ENCODE assay signal across 11 cellular contexts in the genomic region with DNA sequence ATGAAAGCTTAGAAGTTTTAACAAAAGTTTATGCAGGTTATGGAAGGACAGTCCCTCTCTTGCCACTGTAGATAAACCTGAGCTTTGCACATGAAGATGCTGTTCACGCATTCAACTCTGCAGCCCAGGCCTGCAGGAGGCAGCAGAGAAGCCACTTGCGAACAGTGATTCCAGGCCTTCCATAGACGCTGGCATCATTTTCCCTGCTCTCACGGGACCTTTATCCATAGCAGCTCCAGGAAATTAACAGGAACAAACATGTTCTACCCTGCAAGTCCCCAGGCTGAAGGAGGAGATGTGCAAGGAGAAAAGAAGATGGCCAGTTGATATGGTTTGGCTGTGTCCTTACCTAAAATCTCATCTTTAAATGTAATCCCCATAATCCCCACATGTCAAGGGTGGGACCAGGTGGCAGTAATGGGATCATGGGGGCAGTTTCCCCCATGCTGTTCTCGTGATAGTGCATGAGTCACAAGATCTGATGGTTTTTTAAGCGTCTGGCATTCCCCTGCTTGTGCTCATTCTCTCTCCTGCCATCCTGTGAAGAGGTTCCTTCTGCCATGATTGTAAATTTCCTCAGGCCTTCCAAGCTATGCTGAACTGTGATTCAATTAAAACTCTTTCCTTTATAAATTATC. TPM values are rescaled to one million over a fixed set of nuclear protein-coding genes. Genes with fewer than 3 reads are reported as not detected.
A peak's percentile ranks its signal among the peaks of the same experiment; 100 is the strongest.
DNase-seq lines count a peak whose midpoint lies in the region; ATAC-seq, FAIRE-seq and TF ChIP-seq lines count a peak whose summit lies in the region.
"Had no signal": no experiment of that assay in that cellular context is flagged by ENCODE, and none has a peak within 500 bp of the region (broad histone marks: within the 10 kb centered on the region; RNA-seq: fewer than 3 reads in every experiment).

No MANE protein-coding gene starts in this region.

- no peak overlapping the region for H3K9ac ChIP-seq in HepG2 (ENCODE audit: insufficient read depth, low read depth, low read length)
- no peak overlapping the region for H3K9ac ChIP-seq in OCI-LY3 (ENCODE audit: low read length)

- POLR2A ChIA-PET in HepG2 (lab: Yijun Ruan, JAX) = no interaction called here

- H3K79me2 ChIP-seq in HepG2 (ENCODE audit: insufficient read depth, low read length) = no peaks in the 10 kb centered on the region
- H3K79me2 ChIP-seq in OCI-LY3 (ENCODE audit: low read length) = no peaks in the 10 kb centered on the region

- peak; percentile 81 for ATAC-seq in HepG2
- no peak for ATAC-seq in right lobe of liver
- no peak for ATAC-seq in upper lobe of right lung

- no peak for TF ChIP-seq RAD21 in HepG2 (CRISPR knock-in tag; IDR thresholded peaks at IDR 0.05)

- TF ChIP-seq POLR2A in HepG2 (IDR thresholded peaks at IDR 0.05; ENCODE audit: insufficient read depth in 1 of 2, low read depth in 2 of 2, low read length in 2 of 2) (no peak), right lobe of liver (IDR thresholded peaks at IDR 0.05) (no peak)

- no peaks in the 10 kb centered on the region for H3K27me3 ChIP-seq in HepG2 (ENCODE audit: control insufficient read depth in 1 of 2, insufficient read depth in 2 of 2, low read length in 2 of 2)
- H3K27me3 ChIP-seq in right lobe of liver = no peaks in the 10 kb centered on the region
- no peaks in the 10 kb centered on the region for H3K27me3 ChIP-seq in OCI-LY3 (ENCODE audit: low read depth, low read length)
- H3K27me3 ChIP-seq in upper lobe of right lung = no peaks in the 10 kb centered on the region

- TF ChIP-seq EP300 in HepG2 (IDR thresholded peaks at IDR 0.05; ENCODE audit: low read depth in 2 of 2, low read length in 2 of 2) (no peak), HepG2 (CRISPR knock-in tag; IDR thresholded peaks at IDR 0.05; ENCODE audit: borderline replicate concordance) (no peak)

- no peak for FAIRE-seq in HepG2 (lab: Jason Lieb, UNC)
- no peak for FAIRE-seq in urothelium cell line (lab: Jason Lieb, UNC)

- TF ChIP-seq CTCF in HepG2 (CRISPR knock-in tag; IDR thresholded peaks at IDR 0.05) = peak; percentile 41
- TF ChIP-seq CTCF in right lobe of liver (IDR thresholded peaks at IDR 0.05) = peak in 1 of 4 donors; percentile 7
- TF ChIP-seq CTCF in OCI-LY3 (IDR thresholded peaks at IDR 0.05; ENCODE audit: low read depth, low read length) = peak; percentile 45
- TF ChIP-seq CTCF in epithelial cell of proximal tubule (conservative IDR thresholded peaks at IDR 0.05; ENCODE audit: low read depth, low read length) = peak; percentile 38
- TF ChIP-seq CTCF in upper lobe of right lung (IDR thresholded peaks at IDR 0.05) = peak; percentile 28

- intact Hi-C loops in HepG2 (cut with micrococcal nuclease; ENCODE audit: unreplicated experiment) (loop anchor here (5.0 kb wide), 1 partner anchor 89 kb away; no protein-coding TSS in a partner anchor), right lobe of liver (cut with DNase I) (no loop called here), upper lobe of right lung (cut with DNase I) (no loop called here)

- BruUV-seq in HepG2 (replicated peaks; lab: Mats Ljungman, UMichigan) = no TSS peak

- H3K9me3 ChIP-seq in HepG2 (ENCODE audit: low read length) (no peaks in the 10 kb centered on the region), right lobe of liver (no peaks in the 10 kb centered on the region), OCI-LY3 (ENCODE audit: insufficient read depth, low read length) (no peaks in the 10 kb centered on the region), upper lobe of right lung (no peaks in the 10 kb centered on the region)

- WGBS in HepG2 (ENCODE audit: low lambda C conversion rate) = 58% methylated on average over 5 of the region's 6 CpGs
- WGBS in right lobe of liver (ENCODE audit: insufficient coverage, low coverage, low lambda C conversion rate, missing lambda C conversion rate) = 76% methylated on average over 4 of the region's 6 CpGs

- H3K4me2 ChIP-seq in HepG2 (ENCODE audit: low read depth, low read length) (no peak overlapping the region), OCI-LY3 (ENCODE audit: low read length) (no peak overlapping the region)

- DNase-seq in HepG2 (ENCODE audit: low spot score) (no peak), right lobe of liver (no peak), epithelial cell of proximal tubule (ENCODE audit: low read depth) (no peak), upper lobe of right lung (no peak), T1000 (lab: John Stamatoyannopoulos, UW) (no peak), urothelium cell line (ENCODE audit: low spot score) (no peak)
- no peak for DNase-seq in stimulated activated CD4-positive, alpha-beta T cell treated with anti-CD3 and anti-CD28 coated beads, Interleukin-2, amount 100 ng/mL, for 48 hours
- DNase-seq: activated CD4-positive, CD25-positive, alpha-beta regulatory T cell; foreskin melanocyte had no signal

- H4K20me1 ChIP-seq in HepG2 (ENCODE audit: insufficient read depth, low read length) (no peaks in the 10 kb centered on the region), OCI-LY3 (ENCODE audit: insufficient read depth, low read length) (no peaks in the 10 kb centered on the region)

- H3K27ac ChIP-seq in HepG2 (ENCODE audit: extremely low read length, insufficient read depth, low read length) (no peak overlapping the region), right lobe of liver (no peak overlapping the region), OCI-LY3 (ENCODE audit: low read length) (no peak overlapping the region), upper lobe of right lung (no peak overlapping the region)

- no peak overlapping the region for H2AFZ ChIP-seq in HepG2 (ENCODE audit: low read length)
- no peak overlapping the region for H2AFZ ChIP-seq in OCI-LY3 (ENCODE audit: low read depth, low read length)

- CTCF ChIA-PET in HepG2 (lab: Yijun Ruan, JAX; ENCODE audit: low intra/inter-chr PET ratio, low total read pairs) = no interaction called here

- in situ Hi-C loops in HepG2 (cut with HindIII; ENCODE audit: extremely low pct_ligation_motif_present, low pct_unique_long_range_greater_than_20kb) = no loop called here

- H3K4me3 ChIP-seq in HepG2 (replicated peaks in 1 of 3; ENCODE audit: insufficient read depth in 1 of 3, low read depth in 2 of 3, low read length in 3 of 3) = no peak overlapping the region
- no peak overlapping the region for H3K4me3 ChIP-seq in right lobe of liver
- no peak overlapping the region for H3K4me3 ChIP-seq in OCI-LY3 (ENCODE audit: low read length)
- no peak overlapping the region for H3K4me3 ChIP-seq in epithelial cell of proximal tubule (ENCODE audit: low read depth, low read length)
- no peak overlapping the region for H3K4me3 ChIP-seq in upper lobe of right lung

- H3K36me3 ChIP-seq in HepG2 (replicated peaks in 1 of 2; ENCODE audit: control insufficient read depth in 1 of 2, insufficient read depth in 2 of 2, low read length in 2 of 2) (no peaks in the 10 kb centered on the region), right lobe of liver (no peaks in the 10 kb centered on the region), OCI-LY3 (replicated peaks; ENCODE audit: low read depth, low read length) (peaks cover 27% of the 10 kb centered on the region), upper lobe of right lung (peaks cover 5% of the 10 kb centered on the region)

- H3K4me1 ChIP-seq in HepG2 (ENCODE audit: insufficient read depth, low read length) = peaks cover 12% of the 10 kb centered on the region; the same call in 1 of the 2 replicates
- H3K4me1 ChIP-seq in right lobe of liver = no peaks in the 10 kb centered on the region
- H3K4me1 ChIP-seq in OCI-LY3 (ENCODE audit: low read length) = peaks cover 7% of the 10 kb centered on the region
- H3K4me1 ChIP-seq in upper lobe of right lung = peaks cover 2% of the 10 kb centered on the region

RNA-seq across cellular contexts. Expression of gene ERP27, which starts 2.0 kb away (rescaled TPM):
- 5.1 and 6.6 TPM in 2 replicates for total RNA-seq in HepG2 (2016; rRNA removed; fragmentation: Illumina TruSeq; extraction: Trizol)
- 1.5 and 2.2 TPM in 2 replicates for total RNA-seq in HepG2 (2016; cell fraction: cytosol; rRNA removed; fragmentation: Illumina TruSeq; extraction: Trizol; ENCODE audit: low read depth)
- 4.6 and 8.4 TPM in 2 replicates for total RNA-seq in HepG2 (2016; cell fraction: insoluble cytoplasmic fraction; rRNA removed; fragmentation: Illumina TruSeq; extraction: Trizol)
- total RNA-seq in HepG2 (2016; cell fraction: membrane; rRNA removed; fragmentation: Illumina TruSeq; extraction: Trizol) = 3.1 and 3.6 TPM in 2 replicates
- 7.5 and 8.3 TPM in 2 replicates for total RNA-seq in HepG2 (2016; cell fraction: nucleus; rRNA removed; fragmentation: Illumina TruSeq; extraction: Trizol)
- 1.6 and 1.8 TPM in 2 replicates for polyA plus RNA-seq in HepG2 (2011; rRNA removed)
- 1.2 and 1.8 TPM in 2 replicates for polyA plus RNA-seq in HepG2 (2011; cell fraction: cytosol; rRNA removed)
- polyA plus RNA-seq in HepG2 (2011; cell fraction: nucleus; rRNA removed) = 0.34 and 0.36 TPM in 2 replicates
- polyA plus RNA-seq in HepG2 (2012) = 0.33 and 0.59 TPM in 2 replicates
- 2.1 and 3.6 TPM in 2 replicates for polyA plus RNA-seq in HepG2 (2016; cell fraction: cytosol; fragmentation: Illumina TruSeq; extraction: Trizol; ENCODE audit: low read depth)
- 5.1 and 6.0 TPM in 2 replicates for polyA plus RNA-seq in HepG2 (2016; cell fraction: insoluble cytoplasmic fraction; fragmentation: Illumina TruSeq; extraction: Trizol; ENCODE audit: low read depth)
- polyA plus RNA-seq in HepG2 (2016; cell fraction: membrane; fragmentation: Illumina TruSeq; extraction: Trizol; ENCODE audit: low read depth) = 2.4 and 3.7 TPM in 2 replicates
- polyA plus RNA-seq in HepG2 (2016; cell fraction: nucleus; fragmentation: Illumina TruSeq; extraction: Trizol; ENCODE audit: insufficient read depth, low read depth) = 11.6 and 13.9 TPM in 2 replicates
- polyA minus RNA-seq in HepG2 (2011; rRNA and poly(A)+ RNA removed; ENCODE audit: low replicate concordance) = 0.92 TPM in 1 of 2 replicates, not detected in the other
- polyA minus RNA-seq in HepG2 (2011; cell fraction: cytosol; rRNA and poly(A)+ RNA removed) = 0.35 and 0.59 TPM in 2 replicates
- polyA minus RNA-seq in HepG2 (2011; cell fraction: nucleus; rRNA and poly(A)+ RNA removed) = 0.52 and 0.87 TPM in 2 replicates
- 1 to 10 TPM in 1 of 6 experiments, under 1 TPM in 3, not detected in 2; 0.26 to 1.0 (median 0.39) TPM for total RNA-seq in right lobe of liver
- 0.58 and 1.4 TPM in 2 replicates for total RNA-seq in epithelial cell of proximal tubule
- total RNA-seq in upper lobe of right lung = 9.7 TPM
- total RNA-seq: temporal lobe had no signal

RNA-seq across cellular contexts. Expression of gene ARHGDIB, which starts 25.1 kb away (rescaled TPM):
- total RNA-seq in HepG2 (2016; rRNA removed; fragmentation: Illumina TruSeq; extraction: Trizol) (0.11 and 0.28 TPM in 2 replicates), right lobe of liver (10 to 100 TPM; 17.2 to 58.1 (median 31.9) TPM), epithelial cell of proximal tubule (23.9 and 41.6 TPM in 2 replicates), upper lobe of right lung (228 TPM)
- total RNA-seq in HepG2 (2016; cell fraction: cytosol; rRNA removed; fragmentation: Illumina TruSeq; extraction: Trizol; ENCODE audit: low read depth) = not detected in 2 replicates
- 0.30 and 0.48 TPM in 2 replicates for total RNA-seq in HepG2 (2016; cell fraction: insoluble cytoplasmic fraction; rRNA removed; fragmentation: Illumina TruSeq; extraction: Trizol)
- total RNA-seq in HepG2 (2016; cell fraction: membrane; rRNA removed; fragmentation: Illumina TruSeq; extraction: Trizol) = 0.17 TPM in 1 of 2 replicates, not detected in the other
- total RNA-seq in HepG2 (2016; cell fraction: nucleus; rRNA removed; fragmentation: Illumina TruSeq; extraction: Trizol) = not detected in 2 replicates
- polyA plus RNA-seq in HepG2 (2011; rRNA removed) = 0.87 and 0.88 TPM in 2 replicates
- 0.55 and 1.0 TPM in 2 replicates for polyA plus RNA-seq in HepG2 (2011; cell fraction: cytosol; rRNA removed)
- polyA plus RNA-seq in HepG2 (2011; cell fraction: nucleus; rRNA removed) = 0.52 and 0.53 TPM in 2 replicates
- polyA plus RNA-seq in HepG2 (2012) = 0.36 TPM in 1 of 2 replicates, not detected in the other
- polyA plus RNA-seq in HepG2 (2016; cell fraction: cytosol; fragmentation: Illumina TruSeq; extraction: Trizol; ENCODE audit: low read depth) = not detected in 2 replicates
- polyA plus RNA-seq in HepG2 (2016; cell fraction: insoluble cytoplasmic fraction; fragmentation: Illumina TruSeq; extraction: Trizol; ENCODE audit: low read depth) = 0.28 and 0.43 TPM in 2 replicates
- polyA plus RNA-seq in HepG2 (2016; cell fraction: membrane; fragmentation: Illumina TruSeq; extraction: Trizol; ENCODE audit: low read depth) = 0.27 and 0.32 TPM in 2 replicates
- 0.47 TPM in 1 of 2 replicates, not detected in the other for polyA plus RNA-seq in HepG2 (2016; cell fraction: nucleus; fragmentation: Illumina TruSeq; extraction: Trizol; ENCODE audit: insufficient read depth, low read depth)
- 4.0 and 4.8 TPM in 2 replicates for polyA minus RNA-seq in HepG2 (2011; rRNA and poly(A)+ RNA removed; ENCODE audit: low replicate concordance)
- polyA minus RNA-seq in HepG2 (2011; cell fraction: cytosol; rRNA and poly(A)+ RNA removed) = not detected in 2 replicates
- polyA minus RNA-seq in HepG2 (2011; cell fraction: nucleus; rRNA and poly(A)+ RNA removed) = 0.62 TPM in 1 of 2 replicates, not detected in the other

RNA-seq across cellular contexts. Expression of gene PDE6H, which starts 36.5 kb away (rescaled TPM):
- total RNA-seq in HepG2 (2016; rRNA removed; fragmentation: Illumina TruSeq; extraction: Trizol) = not detected in 2 replicates
- not detected in 2 replicates for total RNA-seq in HepG2 (2016; cell fraction: cytosol; rRNA removed; fragmentation: Illumina TruSeq; extraction: Trizol; ENCODE audit: low read depth)
- total RNA-seq in HepG2 (2016; cell fraction: insoluble cytoplasmic fraction; rRNA removed; fragmentation: Illumina TruSeq; extraction: Trizol) = not detected in 2 replicates
- total RNA-seq in HepG2 (2016; cell fraction: membrane; rRNA removed; fragmentation: Illumina TruSeq; extraction: Trizol) = not detected in 2 replicates
- total RNA-seq in HepG2 (2016; cell fraction: nucleus; rRNA removed; fragmentation: Illumina TruSeq; extraction: Trizol) = not detected in 2 replicates
- not detected in 2 replicates for polyA plus RNA-seq in HepG2 (2011; rRNA removed)
- not detected in 2 replicates for polyA plus RNA-seq in HepG2 (2011; cell fraction: cytosol; rRNA removed)
- polyA plus RNA-seq in HepG2 (2011; cell fraction: nucleus; rRNA removed) = not detected in 2 replicates
- polyA plus RNA-seq in HepG2 (2012) = not detected in 2 replicates
- polyA plus RNA-seq in HepG2 (2016; cell fraction: cytosol; fragmentation: Illumina TruSeq; extraction: Trizol; ENCODE audit: low read depth) = not detected in 2 replicates
- not detected in 2 replicates for polyA plus RNA-seq in HepG2 (2016; cell fraction: insoluble cytoplasmic fraction; fragmentation: Illumina TruSeq; extraction: Trizol; ENCODE audit: low read depth)
- polyA plus RNA-seq in HepG2 (2016; cell fraction: membrane; fragmentation: Illumina TruSeq; extraction: Trizol; ENCODE audit: low read depth) = not detected in 2 replicates
- polyA plus RNA-seq in HepG2 (2016; cell fraction: nucleus; fragmentation: Illumina TruSeq; extraction: Trizol; ENCODE audit: insufficient read depth, low read depth) = not detected in 2 replicates
- polyA minus RNA-seq in HepG2 (2011; rRNA and poly(A)+ RNA removed; ENCODE audit: low replicate concordance) = not detected in 2 replicates
- polyA minus RNA-seq in HepG2 (2011; cell fraction: cytosol; rRNA and poly(A)+ RNA removed) = not detected in 2 replicates
- not detected in 2 replicates for polyA minus RNA-seq in HepG2 (2011; cell fraction: nucleus; rRNA and poly(A)+ RNA removed)
- not detected for total RNA-seq in right lobe of liver
- not detected in 2 replicates for total RNA-seq in epithelial cell of proximal tubule
- not detected for total RNA-seq in upper lobe of right lung

RNA-seq across cellular contexts. Expression of gene MGP, which starts 50.7 kb away (rescaled TPM):
- total RNA-seq in HepG2 (2016; rRNA removed; fragmentation: Illumina TruSeq; extraction: Trizol) = not detected in 2 replicates
- not detected in 2 replicates for total RNA-seq in HepG2 (2016; cell fraction: cytosol; rRNA removed; fragmentation: Illumina TruSeq; extraction: Trizol; ENCODE audit: low read depth)
- not detected in 2 replicates for total RNA-seq in HepG2 (2016; cell fraction: insoluble cytoplasmic fraction; rRNA removed; fragmentation: Illumina TruSeq; extraction: Trizol)
- not detected in 2 replicates for total RNA-seq in HepG2 (2016; cell fraction: membrane; rRNA removed; fragmentation: Illumina TruSeq; extraction: Trizol)
- total RNA-seq in HepG2 (2016; cell fraction: nucleus; rRNA removed; fragmentation: Illumina TruSeq; extraction: Trizol) = not detected in 2 replicates
- not detected in 2 replicates for polyA plus RNA-seq in HepG2 (2011; rRNA removed)
- not detected in 2 replicates for polyA plus RNA-seq in HepG2 (2011; cell fraction: cytosol; rRNA removed)
- polyA plus RNA-seq in HepG2 (2011; cell fraction: nucleus; rRNA removed) = not detected in 2 replicates
- not detected in 2 replicates for polyA plus RNA-seq in HepG2 (2012)
- not detected in 2 replicates for polyA plus RNA-seq in HepG2 (2016; cell fraction: cytosol; fragmentation: Illumina TruSeq; extraction: Trizol; ENCODE audit: low read depth)
- polyA plus RNA-seq in HepG2 (2016; cell fraction: insoluble cytoplasmic fraction; fragmentation: Illumina TruSeq; extraction: Trizol; ENCODE audit: low read depth) = not detected in 2 replicates
- not detected in 2 replicates for polyA plus RNA-seq in HepG2 (2016; cell fraction: membrane; fragmentation: Illumina TruSeq; extraction: Trizol; ENCODE audit: low read depth)
- polyA plus RNA-seq in HepG2 (2016; cell fraction: nucleus; fragmentation: Illumina TruSeq; extraction: Trizol; ENCODE audit: insufficient read depth, low read depth) = not detected in 2 replicates
- not detected in 2 replicates for polyA minus RNA-seq in HepG2 (2011; rRNA and poly(A)+ RNA removed; ENCODE audit: low replicate concordance)
- polyA minus RNA-seq in HepG2 (2011; cell fraction: cytosol; rRNA and poly(A)+ RNA removed) = not detected in 2 replicates
- polyA minus RNA-seq in HepG2 (2011; cell fraction: nucleus; rRNA and poly(A)+ RNA removed) = not detected in 2 replicates
- 10 to 100 TPM in 2 of 6 experiments, 1 to 10 TPM in 4; 4.7 to 15.1 (median 7.1) TPM for total RNA-seq in right lobe of liver
- total RNA-seq in epithelial cell of proximal tubule = 0.72 and 9.3 TPM in 2 replicates
- total RNA-seq in upper lobe of right lung = 472 TPM

Comparison
In these comparisons a context has a peak if more than half of its experiments do, and no peak if none do; other contexts are left out.
1. RNA of gene ARHGDIB, which starts 25.1 kb away (total RNA-seq): 228 TPM in upper lobe of right lung (single experiment), 17.2 to 58.1 TPM in right lobe of liver and 23.9 to 41.6 TPM in epithelial cell of proximal tubule; 0.11 to 0.48 TPM in HepG2; every median in the first group is over 10 times any median in the second.